1 cellular context compared by ENCODE assay signal in the genomic region with DNA sequence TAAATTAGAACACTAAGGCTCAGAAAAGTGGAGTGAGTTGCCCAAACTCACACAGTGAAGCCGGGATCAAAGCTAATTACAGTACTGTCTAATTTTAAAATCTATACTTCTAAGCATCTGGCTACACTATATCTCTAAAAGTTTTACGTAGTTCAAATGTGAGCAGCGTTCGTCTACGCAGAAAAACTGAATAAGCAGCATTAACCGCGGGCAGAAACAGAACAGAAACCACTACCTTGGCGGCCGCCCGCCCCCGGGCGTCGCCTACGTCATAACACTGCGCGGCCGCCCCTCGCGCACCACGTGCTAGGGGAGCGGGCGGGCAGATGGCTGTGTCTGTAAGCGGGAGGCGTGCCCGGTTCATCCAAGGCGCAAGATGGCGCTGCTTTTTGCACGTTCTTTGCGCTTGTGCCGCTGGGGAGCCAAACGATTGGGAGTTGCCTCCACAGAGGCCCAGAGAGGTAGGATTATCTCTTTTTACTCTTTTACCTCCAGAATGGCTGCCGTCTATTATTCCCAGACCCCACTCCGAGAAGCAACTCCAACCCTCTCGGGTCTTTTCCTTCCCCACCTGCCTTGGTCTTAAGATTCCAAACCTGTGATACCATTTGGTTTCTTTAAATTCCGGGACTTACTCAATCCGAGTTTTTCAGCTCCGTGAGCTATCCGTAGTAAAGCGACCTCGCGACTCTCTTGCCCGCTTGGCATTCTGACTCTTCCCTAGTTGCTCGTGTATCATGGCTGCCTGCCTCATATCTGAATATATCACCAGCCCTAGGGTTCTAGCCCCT.
TF ChIP-seq lines count a peak whose summit lies in the region.

TSS of gene SPRYD4 (plus strand) at position 363 of the 791 bp plus-strand sequence. CDS start at position 377, 14 bp downstream.

TF ChIP-seq in HepG2, 621 proteins besides CTCF, POLR2A, EP300 and RAD21 (continued from another document and continues in another):
- TF ChIP-seq TRAFD1 (CRISPR knock-in tag; IDR thresholded peaks at IDR 0.05; ENCODE audit: borderline replicate concordance): peak; percentile 42; the same call in 1 of the 2 replicates
- peak; percentile 43; the same call in 1 of the 2 replicates for TF ChIP-seq ZNF343 (CRISPR knock-in tag; IDR thresholded peaks at IDR 0.05)
- TF ChIP-seq PCBP2 (optimal IDR thresholded peaks at IDR 0.05; ENCODE audit: low read depth, low read length, poor library complexity, severe bottlenecking): no peak
- no peak for TF ChIP-seq ZNF20 (CRISPR knock-in tag; IDR thresholded peaks at IDR 0.05)
- TF ChIP-seq TCF12 (IDR thresholded peaks at IDR 0.05): no peak
- no peak for TF ChIP-seq TCF12 (CRISPR knock-in tag; IDR thresholded peaks at IDR 0.05)
- TF ChIP-seq REL (CRISPR knock-in tag; conservative IDR thresholded peaks at IDR 0.05): no peak; the same call in 1 of the 2 replicates
- peak; percentile 77 for TF ChIP-seq ZFP1 (CRISPR knock-in tag; IDR thresholded peaks at IDR 0.05)
- no peak for TF ChIP-seq ZFP36 (IDR thresholded peaks at IDR 0.05; ENCODE audit: borderline replicate concordance, low read depth, low read length, partially characterized antibody)
- peak; percentile 77 for TF ChIP-seq ZBTB38 (CRISPR knock-in tag; IDR thresholded peaks at IDR 0.05)
- peak; percentile 67 for TF ChIP-seq FOXO1 (CRISPR knock-in tag; IDR thresholded peaks at IDR 0.05)
- TF ChIP-seq YEATS4 (CRISPR knock-in tag; IDR thresholded peaks at IDR 0.05; ENCODE audit: borderline replicate concordance): peak; percentile 98
- TF ChIP-seq, protein P1, sequence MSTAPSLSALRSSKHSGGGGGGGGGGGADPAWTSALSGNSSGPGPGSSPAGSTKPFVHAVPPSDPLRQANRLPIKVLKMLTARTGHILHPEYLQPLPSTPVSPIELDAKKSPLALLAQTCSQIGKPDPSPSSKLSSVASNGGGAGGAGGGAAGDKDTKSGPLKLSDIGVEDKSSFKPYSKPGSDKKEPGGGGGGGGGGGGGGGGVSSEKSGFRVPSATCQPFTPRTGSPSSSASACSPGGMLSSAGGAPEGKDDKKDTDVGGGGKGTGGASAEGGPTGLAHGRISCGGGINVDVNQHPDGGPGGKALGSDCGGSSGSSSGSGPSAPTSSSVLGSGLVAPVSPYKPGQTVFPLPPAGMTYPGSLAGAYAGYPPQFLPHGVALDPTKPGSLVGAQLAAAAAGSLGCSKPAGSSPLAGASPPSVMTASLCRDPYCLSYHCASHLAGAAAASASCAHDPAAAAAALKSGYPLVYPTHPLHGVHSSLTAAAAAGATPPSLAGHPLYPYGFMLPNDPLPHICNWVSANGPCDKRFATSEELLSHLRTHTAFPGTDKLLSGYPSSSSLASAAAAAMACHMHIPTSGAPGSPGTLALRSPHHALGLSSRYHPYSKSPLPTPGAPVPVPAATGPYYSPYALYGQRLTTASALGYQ (CRISPR knock-in tag; IDR thresholded peaks at IDR 0.05): peak; percentile 46; the same call in 1 of the 2 replicates
- TF ChIP-seq ZFYVE20 (CRISPR knock-in tag; IDR thresholded peaks at IDR 0.05; ENCODE audit: borderline replicate concordance, low read depth): no peak
- TF ChIP-seq, protein P2, sequence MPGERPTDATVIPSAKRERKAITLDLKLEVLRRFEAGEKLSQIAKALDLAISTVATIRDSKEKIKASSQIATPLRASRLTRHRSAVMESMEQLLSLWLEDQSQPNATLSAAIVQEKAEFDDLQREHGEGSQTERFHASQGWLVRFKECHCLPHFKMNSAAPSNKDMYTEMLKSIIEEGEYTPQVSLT (CRISPR knock-in tag; IDR thresholded peaks at IDR 0.05; ENCODE audit: borderline replicate concordance, low read depth): no peak
- TF ChIP-seq, protein P3, sequence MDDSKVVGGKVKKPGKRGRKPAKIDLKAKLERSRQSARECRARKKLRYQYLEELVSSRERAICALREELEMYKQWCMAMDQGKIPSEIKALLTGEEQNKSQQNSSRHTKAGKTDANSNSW (CRISPR knock-in tag; IDR thresholded peaks at IDR 0.05; ENCODE audit: borderline replicate concordance): peak; percentile 53; the same call in 1 of the 2 replicates
- TF ChIP-seq SNAI1 (CRISPR knock-in tag; IDR thresholded peaks at IDR 0.05; ENCODE audit: borderline replicate concordance): no peak
- TF ChIP-seq KAT2B (IDR thresholded peaks at IDR 0.05; ENCODE audit: borderline replicate concordance, low read depth, low read length): no peak
- 0 out of 2 replicates have a peak, but pooled peaks have one; percentile 33 for TF ChIP-seq ZNF33B (CRISPR knock-in tag; IDR thresholded peaks at IDR 0.05)
- TF ChIP-seq ZNF709 (CRISPR knock-in tag; IDR thresholded peaks at IDR 0.05): peak; percentile 88
- no peak for TF ChIP-seq AGO2 (optimal IDR thresholded peaks at IDR 0.05; ENCODE audit: low read depth, low read length)
- TF ChIP-seq ZNF615 (CRISPR knock-in tag; IDR thresholded peaks at IDR 0.05; ENCODE audit: borderline replicate concordance): no peak
- TF ChIP-seq ONECUT2 (CRISPR knock-in tag; IDR thresholded peaks at IDR 0.05): peak; percentile 7; the same call in 1 of the 2 replicates
- no peak for TF ChIP-seq HMGA1 (CRISPR knock-in tag; conservative IDR thresholded peaks at IDR 0.05)
- peak; percentile 99 for TF ChIP-seq HOXA3 (CRISPR knock-in tag; IDR thresholded peaks at IDR 0.05)
- TF ChIP-seq ZNF619 (CRISPR knock-in tag; IDR thresholded peaks at IDR 0.05): no peak
- no peak for TF ChIP-seq ZNF333 (CRISPR knock-in tag; IDR thresholded peaks at IDR 0.05; ENCODE audit: borderline replicate concordance)
- no peak for TF ChIP-seq ZNF737 (CRISPR knock-in tag; IDR thresholded peaks at IDR 0.05; ENCODE audit: borderline replicate concordance)
- TF ChIP-seq, protein P4, sequence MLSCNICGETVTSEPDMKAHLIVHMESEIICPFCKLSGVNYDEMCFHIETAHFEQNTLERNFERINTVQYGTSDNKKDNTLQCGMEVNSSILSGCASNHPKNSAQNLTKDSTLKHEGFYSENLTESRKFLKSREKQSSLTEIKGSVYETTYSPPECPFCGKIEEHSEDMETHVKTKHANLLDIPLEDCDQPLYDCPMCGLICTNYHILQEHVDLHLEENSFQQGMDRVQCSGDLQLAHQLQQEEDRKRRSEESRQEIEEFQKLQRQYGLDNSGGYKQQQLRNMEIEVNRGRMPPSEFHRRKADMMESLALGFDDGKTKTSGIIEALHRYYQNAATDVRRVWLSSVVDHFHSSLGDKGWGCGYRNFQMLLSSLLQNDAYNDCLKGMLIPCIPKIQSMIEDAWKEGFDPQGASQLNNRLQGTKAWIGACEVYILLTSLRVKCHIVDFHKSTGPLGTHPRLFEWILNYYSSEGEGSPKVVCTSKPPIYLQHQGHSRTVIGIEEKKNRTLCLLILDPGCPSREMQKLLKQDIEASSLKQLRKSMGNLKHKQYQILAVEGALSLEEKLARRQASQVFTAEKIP (CRISPR knock-in tag; IDR thresholded peaks at IDR 0.05; ENCODE audit: borderline replicate concordance): no peak
- peak; percentile 92 for TF ChIP-seq ZIK1 (CRISPR knock-in tag; IDR thresholded peaks at IDR 0.05; ENCODE audit: borderline replicate concordance, low read depth)
- peak; percentile 97 for TF ChIP-seq MXD1 (CRISPR knock-in tag; IDR thresholded peaks at IDR 0.05)
- TF ChIP-seq ZNF331 (CRISPR knock-in tag; IDR thresholded peaks at IDR 0.05): peak; percentile 94
- TF ChIP-seq, protein P5, sequence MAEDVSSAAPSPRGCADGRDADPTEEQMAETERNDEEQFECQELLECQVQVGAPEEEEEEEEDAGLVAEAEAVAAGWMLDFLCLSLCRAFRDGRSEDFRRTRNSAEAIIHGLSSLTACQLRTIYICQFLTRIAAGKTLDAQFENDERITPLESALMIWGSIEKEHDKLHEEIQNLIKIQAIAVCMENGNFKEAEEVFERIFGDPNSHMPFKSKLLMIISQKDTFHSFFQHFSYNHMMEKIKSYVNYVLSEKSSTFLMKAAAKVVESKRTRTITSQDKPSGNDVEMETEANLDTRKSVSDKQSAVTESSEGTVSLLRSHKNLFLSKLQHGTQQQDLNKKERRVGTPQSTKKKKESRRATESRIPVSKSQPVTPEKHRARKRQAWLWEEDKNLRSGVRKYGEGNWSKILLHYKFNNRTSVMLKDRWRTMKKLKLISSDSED (CRISPR knock-in tag; IDR thresholded peaks at IDR 0.05): no peak
- no peak for TF ChIP-seq GRHL1 (CRISPR knock-in tag; conservative IDR thresholded peaks at IDR 0.05)
- peak; percentile 38; the same call in 1 of the 2 replicates for TF ChIP-seq ZNF710 (CRISPR knock-in tag; IDR thresholded peaks at IDR 0.05; ENCODE audit: borderline replicate concordance)
- TF ChIP-seq RAD51 (IDR thresholded peaks at IDR 0.05; ENCODE audit: borderline replicate concordance): peak; percentile 54; the same call in 1 of the 2 replicates
- TF ChIP-seq KLF9 (CRISPR knock-in tag; IDR thresholded peaks at IDR 0.05; ENCODE audit: low read depth): peak; percentile 97
- TF ChIP-seq ZNF720 (CRISPR knock-in tag; IDR thresholded peaks at IDR 0.05): no peak
- TF ChIP-seq NBN (conservative IDR thresholded peaks at IDR 0.05): no peak
- TF ChIP-seq ZSCAN29 (CRISPR knock-in tag; conservative IDR thresholded peaks at IDR 0.05): 0 out of 2 replicates have a peak, but pooled peaks have one; percentile 26
- TF ChIP-seq ELF3 (CRISPR knock-in tag; IDR thresholded peaks at IDR 0.05): peak; percentile 80
- TF ChIP-seq ZNF121 (CRISPR knock-in tag; IDR thresholded peaks at IDR 0.05): peak; percentile 22; the same call in 1 of the 2 replicates
- peak; percentile 47; the same call in 1 of the 2 replicates for TF ChIP-seq ZNF17 (CRISPR knock-in tag; IDR thresholded peaks at IDR 0.05)
- no peak for TF ChIP-seq GABPA (IDR thresholded peaks at IDR 0.05; ENCODE audit: low read depth, low read length)
- peak; percentile 66; the same call in 1 of the 2 replicates for TF ChIP-seq GABPA (CRISPR knock-in tag; IDR thresholded peaks at IDR 0.05; ENCODE audit: low read depth)
- TF ChIP-seq HOXA7 (CRISPR knock-in tag; IDR thresholded peaks at IDR 0.05): no peak
- TF ChIP-seq NR2C2 (CRISPR knock-in tag; IDR thresholded peaks at IDR 0.05; ENCODE audit: borderline replicate concordance): peak; percentile 78
- 0 out of 2 replicates have a peak, but pooled peaks have one; percentile 39 for TF ChIP-seq ZNF224 (CRISPR knock-in tag; IDR thresholded peaks at IDR 0.05)
- 0 out of 2 replicates have a peak, but pooled peaks have one; percentile 31 for TF ChIP-seq ZNF383 (CRISPR knock-in tag; IDR thresholded peaks at IDR 0.05; ENCODE audit: borderline replicate concordance)
- peak; percentile 44; the same call in 1 of the 2 replicates for TF ChIP-seq ZNF598 (CRISPR knock-in tag; IDR thresholded peaks at IDR 0.05; ENCODE audit: borderline replicate concordance)
- TF ChIP-seq SRSF9 (IDR thresholded peaks at IDR 0.05; ENCODE audit: borderline replicate concordance, insufficient read depth, low read depth, low read length, poor library complexity, severe bottlenecking): no peak
- TF ChIP-seq ZNF883 (CRISPR knock-in tag; IDR thresholded peaks at IDR 0.05; ENCODE audit: not compliant biosample characterization): peak; percentile 87
- peak; percentile 84; the same call in 1 of the 2 replicates for TF ChIP-seq ZFP90 (CRISPR knock-in tag; IDR thresholded peaks at IDR 0.05; ENCODE audit: borderline replicate concordance)
